8 cellular contexts compared by ENCODE assay signal in the genomic region with DNA sequence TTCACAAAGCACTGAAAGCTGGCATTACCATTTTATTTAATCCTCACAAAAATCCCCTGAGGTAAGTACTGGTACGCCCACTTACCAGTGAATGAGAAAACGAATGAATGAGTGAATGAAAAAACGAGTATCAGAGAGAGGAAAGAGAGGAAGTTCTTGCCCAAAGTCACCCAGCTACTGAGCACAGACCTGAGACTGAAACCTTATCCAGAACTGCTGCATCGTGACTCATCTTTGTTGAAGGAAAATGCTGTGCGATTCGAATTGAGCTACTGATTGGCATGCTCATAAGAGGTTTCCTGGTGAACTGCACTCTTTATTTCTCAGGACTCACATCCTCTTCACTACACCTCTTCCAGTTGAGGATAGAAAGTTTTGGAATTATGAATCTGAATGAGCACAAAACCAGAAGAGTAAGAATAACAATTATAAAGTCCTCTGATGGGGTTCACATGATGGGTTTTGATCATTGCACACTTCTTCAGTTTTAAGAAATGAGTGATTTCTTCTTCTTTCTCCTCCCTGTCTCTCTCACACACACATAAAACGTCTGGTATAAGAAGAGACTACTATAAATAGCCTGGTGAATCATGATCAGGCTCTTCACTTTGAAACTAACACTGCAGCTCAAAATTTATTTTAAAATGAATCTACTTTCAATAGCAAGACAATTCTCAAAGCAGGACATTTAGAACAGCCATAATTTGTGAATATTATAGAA. TPM values are rescaled to one million over a fixed set of nuclear protein-coding genes. Genes with fewer than 3 reads are reported as not detected.
A peak's percentile ranks its signal among the peaks of the same experiment; 100 is the strongest.
DNase-seq lines count a peak whose midpoint lies in the region; ATAC-seq and TF ChIP-seq lines count a peak whose summit lies in the region.

No MANE protein-coding gene starts in this region.

- no peak overlapping the region for H3K56ac ChIP-seq in IMR-90 (ENCODE audit: extremely low read depth, insufficient read depth, low read length)

- peaks cover 1% of the 10 kb centered on the region for H3K27me3 Mint-ChIP-seq in activated naive CD8-positive, alpha-beta T cell
- H3K27me3 Mint-ChIP-seq in natural killer cell (ENCODE audit: low read depth in 2 of 2), result no peaks in the 10 kb centered on the region

- H3K4me3 ChIP-seq in BJ (ENCODE audit: low read depth, low read length), result no peak overlapping the region
- peak overlapping the region; percentile 3; the same call in 1 of the 2 replicates for H3K4me3 ChIP-seq in IMR-90 (ENCODE audit: insufficient read depth, low read depth, low read length)
- no peak overlapping the region for H3K4me3 ChIP-seq in lower lobe of right lung
- no peak overlapping the region for H3K4me3 ChIP-seq in prostate gland

- H3K14ac ChIP-seq in IMR-90 (replicated peaks; ENCODE audit: low read depth, low read length), result peak overlapping the region; percentile 10; the same call in 1 of the 2 replicates

- no peak overlapping the region for H2BK20ac ChIP-seq in IMR-90 (ENCODE audit: low read depth, low read length)

- no peak overlapping the region for H3K4ac ChIP-seq in IMR-90 (ENCODE audit: low read depth, low read length)

- DNase-seq in BJ (ENCODE audit: low read depth) (peak; percentile 29), IMR-90 (peak; percentile 77), natural killer cell (no peak), NCI-H345 treated with DMSO at 0.1 percent for 48 hours (lab: John Stamatoyannopoulos, UW; ENCODE audit: unreplicated experiment) (no peak), lower lobe of right lung (no peak), prostate gland (ENCODE audit: low spot score) (no peak)

- peak overlapping the region; percentile 84 for H3K4me2 ChIP-seq in IMR-90 (ENCODE audit: low read depth, low read length)

- no peaks in the 10 kb centered on the region for H3K79me1 ChIP-seq in IMR-90 (ENCODE audit: low read depth in 1 of 2, low read length in 2 of 2)

- peaks cover 23% of the 10 kb centered on the region for H3K36me3 Mint-ChIP-seq in activated naive CD8-positive, alpha-beta T cell
- H3K36me3 Mint-ChIP-seq in natural killer cell, result peaks cover 10% of the 10 kb centered on the region

- H2BK5ac ChIP-seq in IMR-90 (ENCODE audit: low read depth, low read length, poor library complexity, severe bottlenecking), result peak overlapping the region; percentile 77

- peaks cover 2% of the 10 kb centered on the region; the same call in 1 of the 2 replicates for H3K9me1 ChIP-seq in IMR-90 (ENCODE audit: insufficient read depth, low read length)

- peaks cover 9% of the 10 kb centered on the region for H3K4me1 ChIP-seq in IMR-90 (ENCODE audit: control insufficient read depth, insufficient read depth, low read length)
- no peaks in the 10 kb centered on the region for H3K4me1 ChIP-seq in lower lobe of right lung
- no peaks in the 10 kb centered on the region for H3K4me1 ChIP-seq in prostate gland (replicated peaks)

- in situ Hi-C loops in IMR-90 (cut with MboI; ENCODE audit: low sequenced_read_pairs), result no loop called here

- no peak overlapping the region for H3K23ac ChIP-seq in IMR-90 (ENCODE audit: low read depth, low read length)

- H2BK120ac ChIP-seq in IMR-90 (ENCODE audit: low read depth, low read length), result no peak overlapping the region

- H3K27ac ChIP-seq in IMR-90 (ENCODE audit: insufficient read depth, low read length), result no peak overlapping the region
- H3K27ac ChIP-seq in lower lobe of right lung, result no peak overlapping the region
- H3K27ac ChIP-seq in prostate gland, result no peak overlapping the region

- H3K27ac Mint-ChIP-seq in activated naive CD8-positive, alpha-beta T cell, result peak overlapping the region; percentile 97
- H3K27ac Mint-ChIP-seq in natural killer cell, result peak overlapping the region; percentile 85 to 86

- H3K27me3 ChIP-seq in BJ (ENCODE audit: control insufficient read depth, insufficient read depth, low read length) (no peaks in the 10 kb centered on the region), IMR-90 (ENCODE audit: control insufficient read depth, insufficient read depth, low read length) (peaks cover 3% of the 10 kb centered on the region), lower lobe of right lung (ENCODE audit: low read depth) (no peaks in the 10 kb centered on the region), prostate gland (replicated peaks; ENCODE audit: insufficient read depth) (no peaks in the 10 kb centered on the region)

- H2AK5ac ChIP-seq in IMR-90 (ENCODE audit: low read depth, low read length), result no peak overlapping the region

- no peak overlapping the region for H4K91ac ChIP-seq in IMR-90 (ENCODE audit: insufficient read depth, low read depth, low read length)

- peaks cover 80% of the 10 kb centered on the region for H3K4me1 Mint-ChIP-seq in activated naive CD8-positive, alpha-beta T cell (ENCODE audit: low read depth)
- peaks cover 80 to 84% of the 10 kb centered on the region in 2 donors for H3K4me1 Mint-ChIP-seq in natural killer cell

- CTCF ChIA-PET in BJ (lab: Yijun Ruan, JAX) (interaction anchor here (0.7 to 2.3 kb wide), 4 partner anchors 8 to 17 kb away, joined by 3 to 16 read pairs (median 6); no protein-coding TSS in a partner anchor), IMR-90 (lab: Yijun Ruan, JAX) (interaction anchor here (0.6 to 1.3 kb wide), 2 partner anchors 13 to 128 kb away, joined by 3 read pairs; no protein-coding TSS in a partner anchor)

- no peaks in the 10 kb centered on the region for H3K9me3 Mint-ChIP-seq in activated naive CD8-positive, alpha-beta T cell (ENCODE audit: low read depth)
- H3K9me3 Mint-ChIP-seq in natural killer cell, result peaks cover 3% of the 10 kb centered on the region in 2 donors

- TF ChIP-seq POLR2A in IMR-90 (IDR thresholded peaks at IDR 0.05; ENCODE audit: low read depth, low read length) (no peak), prostate gland (IDR thresholded peaks at IDR 0.05) (no peak)

- BruUV-seq in IMR-90 (replicated peaks; lab: Mats Ljungman, UMichigan), result no TSS peak

- H3K36me3 ChIP-seq in BJ (ENCODE audit: control insufficient read depth, insufficient read depth, low read length) (no peaks in the 10 kb centered on the region), IMR-90 (ENCODE audit: control insufficient read depth, insufficient read depth, low read length) (no peaks in the 10 kb centered on the region), lower lobe of right lung (no peaks in the 10 kb centered on the region), prostate gland (no peaks in the 10 kb centered on the region)

- H3K9me3 ChIP-seq in IMR-90 (ENCODE audit: control insufficient read depth, insufficient read depth, low read length) (no peaks in the 10 kb centered on the region), lower lobe of right lung (no peaks in the 10 kb centered on the region), prostate gland (no peaks in the 10 kb centered on the region)

- TF ChIP-seq RAD21 in IMR-90 (IDR thresholded peaks at IDR 0.05; ENCODE audit: low read length), result no peak

- no peak overlapping the region for H3K9ac ChIP-seq in IMR-90 (ENCODE audit: low read depth, low read length)

- dilution Hi-C loops in IMR-90 (cut with HindIII; ENCODE audit: low sequenced_read_pairs, unreplicated experiment), result no loop called here

- H4K20me1 ChIP-seq in IMR-90 (ENCODE audit: insufficient read depth, low read length), result no peaks in the 10 kb centered on the region

- no peak overlapping the region for H4K5ac ChIP-seq in IMR-90 (ENCODE audit: low read depth, low read length)

- no peak overlapping the region for H3K18ac ChIP-seq in IMR-90 (ENCODE audit: low read depth, low read length)

- POLR2A ChIA-PET in BJ (lab: Charles Lee), result interaction anchor here (1.0 kb wide), 1 partner anchor 12 kb away, joined by 4 read pairs; no protein-coding TSS in a partner anchor
- POLR2A ChIA-PET in IMR-90 (lab: Charles Lee; ENCODE audit: unreplicated experiment), result no interaction called here

- H4K8ac ChIP-seq in IMR-90 (ENCODE audit: low read depth in 2 of 2, low read length in 2 of 2), result 0 out of 4 replicates have a peak overlapping the region, but pooled peaks of 1 of the 2 experiments have one; percentile 8

- no peak for TF ChIP-seq CTCF in BJ (IDR thresholded peaks at IDR 0.05; ENCODE audit: insufficient read depth, low read depth, low read length)
- TF ChIP-seq CTCF in IMR-90 (conservative IDR thresholded peaks at IDR 0.05; ENCODE audit: low read depth, low read length), result no peak
- no peak for TF ChIP-seq CTCF in natural killer cell (IDR thresholded peaks at IDR 0.05)
- TF ChIP-seq CTCF in lower lobe of right lung (IDR thresholded peaks at IDR 0.05), result no peak
- no peak for TF ChIP-seq CTCF in prostate gland (IDR thresholded peaks at IDR 0.05)

- no peak overlapping the region for H2AK9ac ChIP-seq in IMR-90 (replicated peaks; ENCODE audit: low read depth, low read length, poor library complexity)

- no CpG with 5 or more reads among the region's 7 CpGs for WGBS in IMR-90 (ENCODE audit: extremely low coverage in 2 of 2, insufficient read length in 1 of 2), 2 experiments
- WGBS in prostate gland, result 45% methylated on average over 7 of the region's 7 CpGs

- ATAC-seq in GM21423 (IDR thresholded peaks at IDR 0.05; ENCODE audit: unreplicated experiment), result peak; percentile 34
- peak; percentile 81 for ATAC-seq in IMR-90 (ENCODE audit: low read depth)
- ATAC-seq in natural killer cell, result no peak
- no peak for ATAC-seq in lower lobe of right lung

- H3K4me3 Mint-ChIP-seq in activated naive CD8-positive, alpha-beta T cell, result peak overlapping the region; percentile 74
- H3K4me3 Mint-ChIP-seq in natural killer cell, result peak overlapping the region; percentile 65

- intact Hi-C loops in IMR-90 (cut with micrococcal nuclease) (no loop called here), natural killer cell (cut with micrococcal nuclease) (loop anchor here (5.0 to 10.0 kb wide), 3 partner anchors 167 to 415 kb away; a partner anchor contains a TSS), lower lobe of right lung (cut with DNase I) (no loop called here), prostate gland (cut with DNase I) (no loop called here)

- H2BK15ac ChIP-seq in IMR-90 (ENCODE audit: low read depth, low read length), result no peak overlapping the region

- H2AFZ ChIP-seq in IMR-90 (replicated peaks; ENCODE audit: low read length, poor library complexity), result peak overlapping the region; percentile 72

TF ChIP-seq in IMR-90, 13 proteins besides CTCF, POLR2A, EP300 and RAD21 (continues in another document):
- no peak for TF ChIP-seq BHLHE40 (IDR thresholded peaks at IDR 0.05; ENCODE audit: low read depth, low read length)
- no peak for TF ChIP-seq MAZ (IDR thresholded peaks at IDR 0.05; ENCODE audit: borderline replicate concordance, low read depth, low read length)
- 0 out of 2 replicates have a peak, but pooled peaks have one; percentile 26 for TF ChIP-seq FOS (IDR thresholded peaks at IDR 0.05; ENCODE audit: low read depth, low read length)
- no peak for TF ChIP-seq SMC3 (IDR thresholded peaks at IDR 0.05; ENCODE audit: low read depth, low read length)
- TF ChIP-seq NFE2L2 (IDR thresholded peaks at IDR 0.05; ENCODE audit: low read depth, low read length), result no peak

RNA-seq across cellular contexts. Expression of a gene that starts 32.1 kb away (rescaled TPM):
- not detected in 2 replicates for polyA plus RNA-seq in BJ (2011; rRNA removed)
- polyA minus RNA-seq in BJ (2011; rRNA and poly(A)+ RNA removed), result not detected in 2 replicates
- not detected in 2 replicates for total RNA-seq in IMR-90 (2012; rRNA removed)
- not detected in 2 replicates for polyA plus RNA-seq in IMR-90 (2012; rRNA removed)
- not detected in 2 replicates for polyA plus RNA-seq in IMR-90 (2012; cell fraction: cytosol; rRNA removed)
- polyA plus RNA-seq in IMR-90 (2012; cell fraction: nucleus; rRNA removed; ENCODE audit: low replicate concordance), result not detected in 2 replicates
- 10 to 100 TPM; 18.2 to 51.2 (median 24.8) TPM for total RNA-seq in natural killer cell
- total RNA-seq in lower lobe of right lung, result 1.3 TPM
- total RNA-seq in prostate gland, result 1 to 10 TPM in 1 of 2 donors, under 1 TPM in 1; 0.18 to 1.6 TPM

Comparison
In these comparisons a context has a peak if more than half of its experiments do, and no peak if none do; other contexts are left out.
1. DNase-seq: peak in BJ (single experiment) and IMR-90 (single experiment); none in natural killer cell (single experiment), NCI-H345 treated with DMSO at 0.1 percent for 48 hours (single experiment), lower lobe of right lung (single experiment) and prostate gland (single experiment).
2. ATAC-seq: peak in GM21423 (single experiment) and IMR-90 (single experiment); none in natural killer cell (0 of 3) and lower lobe of right lung (0 of 2).